19 cellular contexts compared by ENCODE assay signal in the genomic region with DNA sequence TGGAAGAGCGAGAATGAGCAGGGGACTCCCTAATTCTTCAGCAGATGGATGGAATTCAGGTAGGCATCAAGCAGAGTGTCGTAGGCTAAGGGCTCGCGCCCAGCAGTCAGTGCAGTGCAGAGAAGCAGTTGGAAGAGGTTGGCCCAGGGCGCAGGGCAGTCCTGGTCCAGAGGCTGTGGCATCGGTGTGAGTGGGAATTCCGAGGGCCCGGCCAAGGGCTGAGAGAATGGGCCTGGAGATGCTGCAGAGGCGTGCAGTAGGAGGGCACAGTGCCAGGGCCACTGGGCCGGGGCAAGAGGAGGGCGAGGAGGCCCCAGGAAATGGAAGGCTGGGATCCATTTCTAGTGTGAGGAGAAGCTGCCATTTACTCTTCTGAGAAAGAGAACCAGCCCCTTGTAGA.
A peak's percentile ranks its signal among the peaks of the same experiment; 100 is the strongest.
DNase-seq lines count a peak whose midpoint lies in the region; ATAC-seq and TF ChIP-seq lines count a peak whose summit lies in the region.
"Had no signal": no experiment of that assay in that cellular context is flagged by ENCODE, and none has a peak within 500 bp of the region (broad histone marks: within the 10 kb centered on the region; RNA-seq: fewer than 3 reads in every experiment).

No MANE protein-coding gene starts in this region.

- TF ChIP-seq CTCF in Caco-2 (IDR thresholded peaks at IDR 0.05; ENCODE audit: insufficient read depth in 1 of 2, low read depth in 1 of 2, low read length in 1 of 2, severe bottlenecking in 1 of 2, unreplicated experiment in 1 of 2) = no peak
- no peak for TF ChIP-seq CTCF in progenitor cell of endocrine pancreas (IDR thresholded peaks at IDR 0.05; ENCODE audit: unreplicated experiment)
- no peak for TF ChIP-seq CTCF in chondrocyte (IDR thresholded peaks at IDR 0.05)

- no peaks in the 10 kb centered on the region for H3K9me3 Mint-ChIP-seq in activated CD4-positive, alpha-beta T cell treated with anti-CD3 and anti-CD28 coated beads, Interleukin-2, amount 10 ng/mL, durations not matched to agents 24 days and 14 days
- H3K9me3 Mint-ChIP-seq in Caco-2 (ENCODE audit: unreplicated experiment) = no peaks in the 10 kb centered on the region
- no peaks in the 10 kb centered on the region for H3K9me3 Mint-ChIP-seq in central memory CD8-positive, alpha-beta T cell
- no peaks in the 10 kb centered on the region for H3K9me3 Mint-ChIP-seq in progenitor cell of endocrine pancreas (ENCODE audit: low read depth)
- H3K9me3 Mint-ChIP-seq in chondrocyte (ENCODE audit: low read depth) = no peaks in the 10 kb centered on the region
- H3K9me3 Mint-ChIP-seq: CD8-positive, alpha-beta T cell had no signal

- intact Hi-C loops in activated CD4-positive, alpha-beta T cell treated with anti-CD3 and anti-CD28 coated beads, Interleukin-2, amount 10 ng/mL, durations not matched to agents 24 days and 14 days (cut with micrococcal nuclease) = no loop called here
- intact Hi-C loops in Caco-2 (cut with micrococcal nuclease; ENCODE audit: unreplicated experiment) = no loop called here

- no peak overlapping the region for H3K4me3 Mint-ChIP-seq in activated CD4-positive, alpha-beta T cell treated with anti-CD3 and anti-CD28 coated beads, Interleukin-2, amount 10 ng/mL, durations not matched to agents 24 days and 14 days
- H3K4me3 Mint-ChIP-seq in Caco-2 (ENCODE audit: unreplicated experiment) (no peak overlapping the region), progenitor cell of endocrine pancreas (ENCODE audit: low read depth) (no peak overlapping the region), chondrocyte (ENCODE audit: unreplicated experiment) (no peak overlapping the region)
- H3K4me3 Mint-ChIP-seq in central memory CD8-positive, alpha-beta T cell = no peak overlapping the region
- H3K4me3 Mint-ChIP-seq: CD8-positive, alpha-beta T cell had no signal

- CTCF ChIA-PET in Caco-2 (lab: Charles Lee) = no interaction called here

- no peak overlapping the region for H3K4me3 ChIP-seq in Caco-2 (ENCODE audit: low read depth, low read length)
- H3K4me3 ChIP-seq: body of pancreas, dorsolateral prefrontal cortex had no signal

- no peaks in the 10 kb centered on the region for H3K9me3 ChIP-seq in Caco-2
- H3K9me3 ChIP-seq: body of pancreas had no signal

- H3K36me3 Mint-ChIP-seq in activated CD4-positive, alpha-beta T cell treated with anti-CD3 and anti-CD28 coated beads, Interleukin-2, amount 10 ng/mL, durations not matched to agents 24 days and 14 days (ENCODE audit: low read depth) = peaks cover 53% of the 10 kb centered on the region
- H3K36me3 Mint-ChIP-seq in Caco-2 (ENCODE audit: insufficient read depth, unreplicated experiment) (peaks cover 60% of the 10 kb centered on the region), progenitor cell of endocrine pancreas (ENCODE audit: insufficient read depth) (peaks cover 10% of the 10 kb centered on the region), chondrocyte (ENCODE audit: low read depth) (peaks cover 12% of the 10 kb centered on the region)
- H3K36me3 Mint-ChIP-seq in central memory CD8-positive, alpha-beta T cell (ENCODE audit: insufficient read depth) = peaks cover 19% of the 10 kb centered on the region

- no peak for ATAC-seq in central memory CD8-positive, alpha-beta T cell (replicated peaks; ENCODE audit: extremely low read depth, poor library complexity, severe bottlenecking)
- ATAC-seq in HG02763 (IDR thresholded peaks at IDR 0.05; ENCODE audit: unreplicated experiment) (no peak), GM18870 (IDR thresholded peaks at IDR 0.05; ENCODE audit: unreplicated experiment) (no peak)
- ATAC-seq: body of pancreas; CD8-positive, alpha-beta T cell; SK-N-SH treated with all-trans-retinoic acid at 6 μM for 48 hours had no signal

- BruUV-seq in Caco-2 (replicated peaks; lab: Mats Ljungman, UMichigan) = no TSS peak

- H3K27ac Mint-ChIP-seq in activated CD4-positive, alpha-beta T cell treated with anti-CD3 and anti-CD28 coated beads, Interleukin-2, amount 10 ng/mL, durations not matched to agents 24 days and 14 days = peak overlapping the region; percentile 73
- H3K27ac Mint-ChIP-seq in Caco-2 (ENCODE audit: unreplicated experiment) (peak overlapping the region; percentile 84), progenitor cell of endocrine pancreas (peak overlapping the region; percentile 75), chondrocyte (ENCODE audit: unreplicated experiment) (no peak overlapping the region)
- peak overlapping the region; percentile 84 for H3K27ac Mint-ChIP-seq in central memory CD8-positive, alpha-beta T cell (ENCODE audit: low read depth)
- H3K27ac Mint-ChIP-seq: CD8-positive, alpha-beta T cell had no signal

- POLR2A ChIA-PET in Caco-2 (lab: Charles Lee) = no interaction called here

- peaks cover 48% of the 10 kb centered on the region for H3K4me1 ChIP-seq in Caco-2

- DNase-seq in activated CD4-positive, alpha-beta T cell treated with anti-CD3 and anti-CD28 coated beads, Interleukin-2, amount 10 ng/mL, durations not matched to agents 24 days and 14 days = no peak
- no peak for DNase-seq in activated CD4-positive, alpha-beta T cell treated with anti-CD3 and anti-CD28 coated beads, Interleukin-2, amount 50 U/mL, for 48 hours
- DNase-seq in Caco-2 (no peak), progenitor cell of endocrine pancreas (ENCODE audit: low spot score, unreplicated experiment) (no peak), chondrocyte (ENCODE audit: low spot score) (no peak)
- no peak for DNase-seq in central memory CD8-positive, alpha-beta T cell (ENCODE audit: low spot score in 2 of 2)
- DNase-seq: body of pancreas; CD8-positive, alpha-beta T cell; EL; NCI-H1092 treated with DMSO at 0.1 percent for 48 hours; NCI-H2107; NCI-H526 treated with DMSO at 0.1 percent for 48 hours; occipital lobe; OCI-M1; stimulated activated CD4-positive, alpha-beta T cell treated with anti-CD3 and anti-CD28 coated beads, Interleukin-4, amount 100 ng/mL, for 4 hours had no signal

- H3K27me3 ChIP-seq in Caco-2 (replicated peaks; ENCODE audit: control insufficient read depth, insufficient read depth, low read length) = no peaks in the 10 kb centered on the region
- H3K27me3 ChIP-seq: body of pancreas, dorsolateral prefrontal cortex had no signal

- peaks cover 33% of the 10 kb centered on the region for H3K4me1 Mint-ChIP-seq in activated CD4-positive, alpha-beta T cell treated with anti-CD3 and anti-CD28 coated beads, Interleukin-2, amount 10 ng/mL, durations not matched to agents 24 days and 14 days
- peaks cover 38% of the 10 kb centered on the region for H3K4me1 Mint-ChIP-seq in Caco-2 (ENCODE audit: low read depth, unreplicated experiment)
- peaks cover 27% of the 10 kb centered on the region for H3K4me1 Mint-ChIP-seq in central memory CD8-positive, alpha-beta T cell
- peaks cover 12% of the 10 kb centered on the region for H3K4me1 Mint-ChIP-seq in progenitor cell of endocrine pancreas (ENCODE audit: low read depth)
- H3K4me1 Mint-ChIP-seq in chondrocyte (ENCODE audit: low read depth) = peaks cover 37% of the 10 kb centered on the region

- H3K36me3 ChIP-seq in Caco-2 (ENCODE audit: control insufficient read depth, insufficient read depth, low read length) = no peaks in the 10 kb centered on the region; the same call in none of the 2 replicates

- H3K27me3 Mint-ChIP-seq in activated CD4-positive, alpha-beta T cell treated with anti-CD3 and anti-CD28 coated beads, Interleukin-2, amount 10 ng/mL, durations not matched to agents 24 days and 14 days = no peaks in the 10 kb centered on the region
- H3K27me3 Mint-ChIP-seq in Caco-2 (ENCODE audit: insufficient read depth, unreplicated experiment) (no peaks in the 10 kb centered on the region), progenitor cell of endocrine pancreas (no peaks in the 10 kb centered on the region), chondrocyte (ENCODE audit: low read depth) (no peaks in the 10 kb centered on the region)
- H3K27me3 Mint-ChIP-seq in central memory CD8-positive, alpha-beta T cell = no peaks in the 10 kb centered on the region
